Comparison of ENCODE assay signal across 20 cellular contexts in genomic region chr2:72815655-72816268, GRCh38. TPM values are rescaled to one million over a fixed set of nuclear protein-coding genes. Genes with fewer than 3 reads are reported as not detected.
A peak's percentile ranks its signal among the peaks of the same experiment; 100 is the strongest.
DNase-seq lines count a peak whose midpoint lies in the region; ATAC-seq and TF ChIP-seq lines count a peak whose summit lies in the region.
"Had no signal": no experiment of that assay in that cellular context is flagged by ENCODE, and none has a peak within 500 bp of the region (broad histone marks: within the 10 kb centered on the region; RNA-seq: fewer than 3 reads in every experiment).

No MANE protein-coding gene starts in this region.

- no peak for ATAC-seq in psoas muscle
- ATAC-seq: activated T-helper 17 cell treated with anti-CD3 and anti-CD28 coated beads, Interleukin-2, amount 50 U/mL, for 72 hours; body of pancreas; gastrocnemius medialis had no signal

- POLR2A ChIA-PET in MCF 10A (lab: Yijun Ruan, JAX) = interaction anchor here (0.6 to 1.5 kb wide), 6 partner anchors 8 to 320 kb away, joined by 3 to 8 read pairs (median 4); no protein-coding TSS in a partner anchor

- TF ChIP-seq CTCF in MCF 10A (IDR thresholded peaks at IDR 0.05; ENCODE audit: unreplicated experiment) (peak; percentile 43), breast epithelium (IDR thresholded peaks at IDR 0.05) (no peak), WERI-Rb-1 (IDR thresholded peaks at IDR 0.05; ENCODE audit: low read depth, low read length) (no peak), epithelial cell of esophagus (IDR thresholded peaks at IDR 0.05; ENCODE audit: insufficient read depth, low read depth, low read length, missing control alignments) (peak; percentile 21), psoas muscle (IDR thresholded peaks at IDR 0.05) (no peak)

- no peak overlapping the region for H3K18ac ChIP-seq in trophoblast cell (ENCODE audit: low read length)

- peaks cover 20% of the 10 kb centered on the region for H3K4me1 Mint-ChIP-seq in MCF 10A (ENCODE audit: insufficient read depth, unreplicated experiment)

- H3K27me3 Mint-ChIP-seq in MCF 10A (ENCODE audit: insufficient read depth, unreplicated experiment) = no peaks in the 10 kb centered on the region
- H3K27me3 Mint-ChIP-seq: activated CD4-positive, alpha-beta T cell treated with anti-CD3 and anti-CD28 coated beads, Interleukin-2, amount 10 ng/mL, durations not matched to agents 7 days and 5 days; activated naive CD8-positive, alpha-beta T cell; activated T-helper 17 cell treated with anti-CD3 and anti-CD28 coated beads, Interleukin-2, amount 50 U/mL, for 72 hours; dendritic cell treated with granulocyte-macrophage colony-stimulating factor and Interleukin-4, amounts not matched to agents 40 ng/mL and 50 ng/mL, for 4 days had no signal

- H2BK120ac ChIP-seq in trophoblast cell (ENCODE audit: insufficient read depth, low read length, poor library complexity) = no peak overlapping the region

- no peaks in the 10 kb centered on the region for H3K36me3 ChIP-seq in breast epithelium
- no peaks in the 10 kb centered on the region for H3K36me3 ChIP-seq in WERI-Rb-1
- H3K36me3 ChIP-seq in trophoblast cell (ENCODE audit: control insufficient read depth in 1 of 2, insufficient read depth in 2 of 2, low read length in 2 of 2) = peaks cover 0 to under 1% of the 10 kb centered on the region in 2 experiments
- no peaks in the 10 kb centered on the region for H3K36me3 ChIP-seq in psoas muscle (ENCODE audit: insufficient read depth in 1 of 2, low read depth in 1 of 2)
- H3K36me3 ChIP-seq: gastrocnemius medialis, vagina had no signal

- H3K9ac ChIP-seq in trophoblast cell (ENCODE audit: low read length) = no peak overlapping the region

- H3K4me2 ChIP-seq in trophoblast cell (ENCODE audit: low read length) = no peak overlapping the region

- peak overlapping the region; percentile 59 for H3K27ac Mint-ChIP-seq in MCF 10A (ENCODE audit: low read depth, unreplicated experiment)
- H3K27ac Mint-ChIP-seq: activated CD4-positive, alpha-beta T cell treated with anti-CD3 and anti-CD28 coated beads, Interleukin-2, amount 10 ng/mL, durations not matched to agents 7 days and 5 days; activated naive CD8-positive, alpha-beta T cell; activated T-helper 17 cell treated with anti-CD3 and anti-CD28 coated beads, Interleukin-2, amount 50 U/mL, for 72 hours; dendritic cell treated with granulocyte-macrophage colony-stimulating factor and Interleukin-4, amounts not matched to agents 40 ng/mL and 50 ng/mL, for 4 days; naive B cell had no signal

- H3K9me3 ChIP-seq in breast epithelium (no peaks in the 10 kb centered on the region), WERI-Rb-1 (ENCODE audit: severe bottlenecking) (no peaks in the 10 kb centered on the region), trophoblast cell (ENCODE audit: insufficient read depth, low read depth, low read length) (no peaks in the 10 kb centered on the region), psoas muscle (no peaks in the 10 kb centered on the region)
- H3K9me3 ChIP-seq: body of pancreas, gastrocnemius medialis, vagina had no signal

- H3K9me3 Mint-ChIP-seq in MCF 10A (ENCODE audit: unreplicated experiment) = no peaks in the 10 kb centered on the region
- H3K9me3 Mint-ChIP-seq: activated CD4-positive, alpha-beta T cell treated with anti-CD3 and anti-CD28 coated beads, Interleukin-2, amount 10 ng/mL, durations not matched to agents 7 days and 5 days; activated T-helper 17 cell treated with anti-CD3 and anti-CD28 coated beads, Interleukin-2, amount 50 U/mL, for 72 hours; dendritic cell treated with granulocyte-macrophage colony-stimulating factor and Interleukin-4, amounts not matched to agents 40 ng/mL and 50 ng/mL, for 4 days; naive B cell had no signal

- H4K91ac ChIP-seq in trophoblast cell (ENCODE audit: low read depth, low read length) = no peak overlapping the region

- no peak overlapping the region for H4K8ac ChIP-seq in trophoblast cell (ENCODE audit: low read depth, low read length)

- intact Hi-C loops in MCF 10A (cut with micrococcal nuclease) = no loop called here
- intact Hi-C loops in breast epithelium (cut with DNase I; ENCODE audit: low total_unique reads) = no loop called here
- intact Hi-C loops in psoas muscle (cut with DNase I) = no loop called here

- no peak overlapping the region for H3K23ac ChIP-seq in trophoblast cell (ENCODE audit: low read length)

- H3K14ac ChIP-seq in trophoblast cell (ENCODE audit: low read length) = no peak overlapping the region

- H3K36me3 Mint-ChIP-seq in MCF 10A (ENCODE audit: insufficient read depth, unreplicated experiment) = no peaks in the 10 kb centered on the region

- H4K12ac ChIP-seq in trophoblast cell (ENCODE audit: low read depth, low read length) = no peak overlapping the region

- no peak overlapping the region for H2AFZ ChIP-seq in trophoblast cell (ENCODE audit: insufficient read depth, low read length, poor library complexity)

- no peak overlapping the region for H2AK5ac ChIP-seq in trophoblast cell (ENCODE audit: low read length)

- no peak overlapping the region for H3K4me3 Mint-ChIP-seq in MCF 10A (ENCODE audit: unreplicated experiment)
- H3K4me3 Mint-ChIP-seq: activated CD4-positive, alpha-beta T cell treated with anti-CD3 and anti-CD28 coated beads, Interleukin-2, amount 10 ng/mL, durations not matched to agents 7 days and 5 days; activated naive CD8-positive, alpha-beta T cell; activated T-helper 17 cell treated with anti-CD3 and anti-CD28 coated beads, Interleukin-2, amount 50 U/mL, for 72 hours; dendritic cell treated with granulocyte-macrophage colony-stimulating factor and Interleukin-4, amounts not matched to agents 40 ng/mL and 50 ng/mL, for 4 days; naive B cell had no signal

- H3K79me2 ChIP-seq in trophoblast cell (ENCODE audit: control insufficient read depth, insufficient read depth, low read length, poor library complexity) = no peaks in the 10 kb centered on the region

- H3K4me3 ChIP-seq in breast epithelium (no peak overlapping the region), WERI-Rb-1 (ENCODE audit: low read depth, low read length) (no peak overlapping the region), epithelial cell of esophagus (ENCODE audit: low read length) (no peak overlapping the region), trophoblast cell (ENCODE audit: low read depth, low read length) (no peak overlapping the region), psoas muscle (no peak overlapping the region)
- H3K4me3 ChIP-seq: body of pancreas, gastrocnemius medialis, vagina had no signal

- H3K4ac ChIP-seq in trophoblast cell (ENCODE audit: low read depth, low read length) = no peak overlapping the region

- no peak for TF ChIP-seq POLR2A in breast epithelium (IDR thresholded peaks at IDR 0.05)

- no peak overlapping the region for H3K27ac ChIP-seq in breast epithelium
- no peak overlapping the region for H3K27ac ChIP-seq in WERI-Rb-1
- no peak overlapping the region for H3K27ac ChIP-seq in trophoblast cell (ENCODE audit: low read depth, low read length)
- H3K27ac ChIP-seq in psoas muscle = no peak overlapping the region
- H3K27ac ChIP-seq: body of pancreas, gastrocnemius medialis, vagina had no signal

- H3K4me1 ChIP-seq in breast epithelium = no peaks in the 10 kb centered on the region
- H3K4me1 ChIP-seq in trophoblast cell (ENCODE audit: control insufficient read depth in 1 of 2, insufficient read depth in 2 of 2, low read length in 2 of 2) = no peaks in the 10 kb centered on the region
- H3K4me1 ChIP-seq in psoas muscle = no peaks in the 10 kb centered on the region
- H3K4me1 ChIP-seq: body of pancreas had no signal

- WGBS in trophoblast cell (ENCODE audit: extremely low coverage, insufficient coverage, insufficient read length) = no CpG with 5 or more reads among the region's 13 CpGs
- WGBS in psoas muscle, 3 donors = 95 to 96% (median 95%) methylated on average over 13 of the region's 13 CpGs

- CTCF ChIA-PET in MCF 10A (lab: Yijun Ruan, JAX) = interaction anchor here (0.6 to 5.7 kb wide), 15 partner anchors 8 to 361 kb away, joined by 3 to 52 read pairs (median 5); no protein-coding TSS in a partner anchor

- H2BK12ac ChIP-seq in trophoblast cell (ENCODE audit: low read length) = no peak overlapping the region

- peak; percentile 86 for DNase-seq in MCF 10A (ENCODE audit: unreplicated experiment)
- no peak for DNase-seq in breast epithelium (ENCODE audit: low spot score in 2 of 2)
- DNase-seq in WERI-Rb-1 = peak; percentile 13
- DNase-seq in epithelial cell of esophagus (ENCODE audit: low read depth) = peak; percentile 75
- DNase-seq in trophoblast cell = peak; percentile 74 to 83
- DNase-seq in T-helper 1 cell = no peak
- no peak for DNase-seq in NCI-H1092 treated with DMSO at 0.1 percent for 48 hours (lab: John Stamatoyannopoulos, UW)
- DNase-seq in psoas muscle = no peak
- DNase-seq: 8988T; activated CD4-positive, alpha-beta T cell treated with anti-CD3 and anti-CD28 coated beads, Interleukin-2, amount 10 ng/mL, durations not matched to agents 7 days and 5 days; body of pancreas; COR-L47; gastrocnemius medialis; naive B cell; NCI-H187; stimulated activated CD8-positive, alpha-beta memory T cell treated with anti-CD3 and anti-CD28 coated beads, Interleukin-4, amount 100 ng/mL, for 48 hours had no signal

- BruUV-seq in MCF 10A (replicated peaks; lab: Mats Ljungman, UMichigan) = no TSS peak

- H3K27me3 ChIP-seq in breast epithelium (no peaks in the 10 kb centered on the region), WERI-Rb-1 (ENCODE audit: insufficient read depth, low read depth, severe bottlenecking) (no peaks in the 10 kb centered on the region), trophoblast cell (ENCODE audit: insufficient read depth, low read length) (no peaks in the 10 kb centered on the region), psoas muscle (ENCODE audit: insufficient read depth in 3 of 3, low read length in 2 of 3) (no peaks in the 10 kb centered on the region)
- H3K27me3 ChIP-seq: body of pancreas, gastrocnemius medialis, vagina had no signal

- H3K79me1 ChIP-seq in trophoblast cell (ENCODE audit: low read length) = no peaks in the 10 kb centered on the region

- no peak overlapping the region for H2BK5ac ChIP-seq in trophoblast cell (ENCODE audit: low read depth, low read length, poor library complexity)

RNA-seq across cellular contexts. Expression of gene EXOC6B, which starts 10.1 kb away (rescaled TPM):
- total RNA-seq in MCF 10A (2022) (24.7 and 34.7 TPM in 2 replicates), breast epithelium (10 to 100 TPM; 32.2 to 49.2 (median 37.0) TPM), psoas muscle (10 to 100 TPM; 14.1 to 26.8 (median 20.4) TPM)
- polyA plus RNA-seq in trophoblast cell (2013) = 42.5 and 42.6 TPM in 2 replicates
- 1 to 10 TPM; 4.4 to 7.9 (median 5.1) TPM for polyA plus RNA-seq in psoas muscle

Comparison
In these comparisons a context has a peak if more than half of its experiments do, and no peak if none do; other contexts are left out.
1. DNase-seq: peak in MCF 10A (single experiment), WERI-Rb-1 (single experiment), epithelial cell of esophagus (single experiment) and trophoblast cell (2 of 2); none in breast epithelium (0 of 2), T-helper 1 cell (0 of 5), NCI-H1092 treated with DMSO at 0.1 percent for 48 hours (single experiment) and psoas muscle (0 of 2).
2. CTCF ChIP-seq: peak in MCF 10A (single experiment) and epithelial cell of esophagus (single experiment); none in breast epithelium (0 of 3), WERI-Rb-1 (single experiment) and psoas muscle (single experiment).